1 cellular context compared by ENCODE assay signal in genomic region chr9:36738318-36738975, GRCh38.
TF ChIP-seq lines count a peak whose summit lies in the region.

No MANE protein-coding gene starts in this region.

TF ChIP-seq in GM23338, 12 proteins besides CTCF, POLR2A, EP300 and RAD21 (continued from another document):
- TF ChIP-seq STAT1 (IDR thresholded peaks at IDR 0.05; ENCODE audit: unreplicated experiment) = no peak
- no peak for TF ChIP-seq ETS1 (IDR thresholded peaks at IDR 0.05)
- TF ChIP-seq EZH2 (IDR thresholded peaks at IDR 0.05; ENCODE audit: low read depth, unreplicated experiment) = no peak
- TF ChIP-seq NANOG (IDR thresholded peaks at IDR 0.05; ENCODE audit: borderline replicate concordance) = no peak
